Comparison of ENCODE assay signal across 30 cellular contexts in genomic region chr14:69906201-69906600, GRCh38.
"Had no signal": no experiment of that assay in that cellular context is flagged by ENCODE, and none has a peak within 500 bp of the region (broad histone marks: within the 10 kb centered on the region; RNA-seq: fewer than 3 reads in every experiment).

No MANE protein-coding gene starts in this region.

- H3K27me3 ChIP-seq: ascending aorta, breast epithelium, cardiac muscle cell, colonic mucosa had no signal

- FAIRE-seq: frontal cortex had no signal

- DNase-seq: activated B cell treated with CpG ODN at 0.5 μM for 24 hours; activated CD4-positive, alpha-beta T cell treated with anti-CD3 and anti-CD28 coated beads for 48 hours; activated CD4-positive, alpha-beta T cell treated with anti-CD3 and anti-CD28 coated beads, Interleukin-2, amount 50 U/mL, for 1 hour; activated CD4-positive, alpha-beta T cell treated with anti-CD3 and anti-CD28 coated beads, Interleukin-2, amount 50 U/mL, for 48 hours; activated CD8-positive, alpha-beta memory T cell treated with anti-CD3 and anti-CD28 coated beads for 24 hours; activated CD8-positive, alpha-beta T cell treated with anti-CD3 and anti-CD28 coated beads for 36 hours; activated effector memory CD4-positive, alpha-beta T cell treated with anti-CD3 and anti-CD28 coated beads, Interleukin-2, amount 50 U/mL, for 16 hours; activated naive CD4-positive, alpha-beta T cell; activated naive CD4-positive, alpha-beta T cell treated with anti-CD3 and anti-CD28 coated beads, Interleukin-2, amount 10 ng/mL, durations not matched to agents 7 days and 5 days; activated naive CD8-positive, alpha-beta T cell treated with anti-CD3 and anti-CD28 coated beads, Interleukin-2, amount 10 ng/mL, durations not matched to agents 7 days and 5 days; activated T-cell treated with anti-CD3 and anti-CD28 coated beads, Interleukin-2, amount 50 U/mL, for 4 hours; central memory CD4-positive, alpha-beta T cell; cerebellar nuclear complex; colonic mucosa; dorsolateral prefrontal cortex; effector memory CD4-positive, alpha-beta T cell; endodermal cell; foreskin fibroblast; glutamatergic neuron; heart left ventricle; T-helper 17 cell; T1000; WERI-Rb-1 had no signal

- H3K4me3 ChIP-seq: ascending aorta, breast epithelium, cardiac muscle cell, colonic mucosa, dorsolateral prefrontal cortex, heart left ventricle had no signal

- H3K9me3 ChIP-seq: ascending aorta, breast epithelium, colonic mucosa, heart left ventricle had no signal

- H3K4me1 ChIP-seq: ascending aorta, breast epithelium, colonic mucosa, heart left ventricle had no signal

- ATAC-seq: activated CD4-positive, CD25-positive, alpha-beta regulatory T cell treated with anti-CD3 and anti-CD28 coated beads, Interleukin-2, amount 50 U/mL, for 24 hours; activated CD8-positive, alpha-beta T cell treated with anti-CD3 and anti-CD28 coated beads for 36 hours; activated naive CD4-positive, alpha-beta T cell treated with anti-CD3 and anti-CD28 coated beads, Interleukin-2, amount 50 U/mL, for 72 hours; activated T-cell treated with anti-CD3 and anti-CD28 coated beads, Interleukin-2, amount 50 U/mL, for 4 hours; esophagus mucosa; heart left ventricle; T-helper 17 cell had no signal

- H3K36me3 ChIP-seq: ascending aorta, breast epithelium, cardiac muscle cell, colonic mucosa, heart left ventricle, WERI-Rb-1 had no signal

- H3K27ac ChIP-seq: ascending aorta, breast epithelium, cardiac muscle cell, colonic mucosa, dorsolateral prefrontal cortex, heart left ventricle, WERI-Rb-1 had no signal
